ENCODE assay signal across 16 cellular contexts in the genomic region with DNA sequence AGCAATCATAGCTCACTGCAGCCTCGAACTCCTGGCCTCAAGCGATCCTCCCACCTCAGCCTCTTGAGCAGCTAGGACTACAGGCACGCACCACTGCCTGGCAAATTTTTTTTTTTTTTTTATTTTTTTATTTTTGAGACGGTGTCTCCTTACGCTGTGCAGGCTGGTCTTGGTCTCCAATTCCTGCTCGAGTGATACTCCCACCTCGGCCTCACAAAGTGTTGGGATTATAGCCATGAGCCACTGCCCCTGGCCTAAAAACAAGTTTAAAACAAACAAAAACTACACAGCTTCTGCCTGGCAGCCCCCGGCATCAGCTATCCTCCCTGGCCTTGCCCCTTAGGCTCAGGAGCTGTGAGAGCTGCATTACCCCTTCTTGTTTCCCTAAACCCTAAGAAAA.
"Had no signal": no experiment of that assay in that cellular context is flagged by ENCODE, and none has a peak within 500 bp of the region (broad histone marks: within the 10 kb centered on the region; RNA-seq: fewer than 3 reads in every experiment).

No MANE protein-coding gene starts in this region.

- H3K27me3 Mint-ChIP-seq: naive B cell had no signal

- ATAC-seq: heart left ventricle, left colon had no signal

- H3K4me1 Mint-ChIP-seq: endodermal cell, naive B cell had no signal

- H3K27ac ChIP-seq: neutrophil had no signal

- H3K27ac Mint-ChIP-seq: endodermal cell had no signal

- H3K27me3 ChIP-seq: heart left ventricle, neutrophil, sigmoid colon had no signal

- DNase-seq: effector CD4-positive, alpha-beta T cell; endodermal cell; erythroblast; foreskin melanocyte; heart left ventricle; hippocampal formation; left colon; mesendoderm; naive B cell; posterior cingulate gyrus; sigmoid colon; stimulated activated naive CD4-positive, alpha-beta T cell; trophoblast cell had no signal

- H3K36me3 ChIP-seq: heart left ventricle, neutrophil, sigmoid colon had no signal

- H3K4me3 Mint-ChIP-seq: endodermal cell had no signal

- H3K4me3 ChIP-seq: coronary artery, heart left ventricle, sigmoid colon, skin epidermis had no signal
